8 cellular contexts compared by ENCODE assay signal in the genomic region with DNA sequence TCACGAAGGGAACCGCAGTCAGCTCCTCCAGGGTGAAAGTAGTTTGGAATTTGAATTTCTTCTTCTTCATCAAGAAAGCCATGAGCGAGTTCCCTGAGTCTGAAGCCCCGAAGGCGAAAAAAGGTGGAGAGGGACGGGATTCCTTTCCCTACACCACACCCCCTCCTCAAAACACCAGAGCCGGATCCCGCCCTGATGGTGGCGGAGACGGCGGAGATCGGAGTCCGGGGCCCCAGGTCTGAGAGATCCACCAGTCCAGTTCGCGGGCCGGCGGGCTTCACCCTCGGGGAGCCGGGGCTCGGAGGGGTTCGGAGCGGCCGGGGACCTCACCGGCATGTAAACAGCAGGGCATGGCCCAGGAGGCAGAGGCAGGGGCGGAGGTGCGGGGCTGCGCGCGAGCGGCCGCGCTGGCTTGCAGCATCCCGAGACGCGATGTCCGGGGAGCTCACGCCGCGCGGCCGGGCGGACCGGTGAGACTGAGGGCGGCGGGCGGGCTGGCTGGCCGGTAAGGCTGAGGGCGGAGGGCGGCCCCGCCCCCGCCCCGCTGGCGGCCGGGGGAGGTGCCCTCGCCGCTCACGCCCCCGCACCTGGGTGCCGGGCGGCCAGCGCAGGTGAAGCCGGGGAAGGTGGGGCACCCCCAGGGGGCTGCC. TPM values are rescaled to one million over a fixed set of nuclear protein-coding genes. Genes with fewer than 3 reads are reported as not detected.
A peak's percentile ranks its signal among the peaks of the same experiment; 100 is the strongest.
DNase-seq lines count a peak whose midpoint lies in the region; ATAC-seq and TF ChIP-seq lines count a peak whose summit lies in the region.

No MANE protein-coding gene starts in this region.

- peaks cover 12% of the 10 kb centered on the region for H3K36me3 ChIP-seq in CD8-positive, alpha-beta memory T cell (ENCODE audit: insufficient read depth, low read length)
- H3K36me3 ChIP-seq in mucosa of rectum (ENCODE audit: control insufficient read depth in 2 of 2, insufficient read depth in 2 of 2, low read length in 2 of 2): peaks cover 0 to 6% of the 10 kb centered on the region in 2 donors
- no peaks in the 10 kb centered on the region for H3K36me3 ChIP-seq in aorta (ENCODE audit: control insufficient read depth in 1 of 2, insufficient read depth in 2 of 2, low read length in 1 of 2)

- H3K4me3 Mint-ChIP-seq in CD8-positive, alpha-beta memory T cell: peak overlapping the region; percentile 95 to 99 (median 97)

- H3K27ac ChIP-seq in CD8-positive, alpha-beta memory T cell (ENCODE audit: low read depth, low read length): peak overlapping the region; percentile 68
- H3K27ac ChIP-seq in mucosa of rectum (ENCODE audit: low read depth in 2 of 2, low read length in 2 of 2) (peak overlapping the region; percentile 90 to 91), aorta (ENCODE audit: low read depth in 1 of 2, low read length in 2 of 2) (peak overlapping the region in 1 of 2 donors; percentile 43)

- H3K9ac ChIP-seq in mucosa of rectum (ENCODE audit: low read depth in 1 of 2, low read length in 2 of 2): peak overlapping the region; percentile 74 to 93

- peak overlapping the region; percentile 98 for H3K4me3 ChIP-seq in CD8-positive, alpha-beta memory T cell (ENCODE audit: low read length)
- peak overlapping the region; percentile 82 for H3K4me3 ChIP-seq in WI38 (ENCODE audit: low read depth, low read length)
- peak overlapping the region; percentile 74 to 94 for H3K4me3 ChIP-seq in mucosa of rectum (ENCODE audit: low read length in 2 of 2)
- H3K4me3 ChIP-seq in aorta (ENCODE audit: low read length in 2 of 2): peak overlapping the region; percentile 11 to 87

- peaks cover 0 to 48% (median 3%) of the 10 kb centered on the region in 3 donors for H3K36me3 Mint-ChIP-seq in CD8-positive, alpha-beta memory T cell

- WGBS in aorta, 2 donors: 0% methylated on average over 45 to 62 of the region's 62 CpGs

- H3K4me1 Mint-ChIP-seq in CD8-positive, alpha-beta memory T cell: peaks cover 45 to 61% (median 49%) of the 10 kb centered on the region in 3 donors

- no peaks in the 10 kb centered on the region for H3K9me3 ChIP-seq in CD8-positive, alpha-beta memory T cell (ENCODE audit: low read length)
- no peaks in the 10 kb centered on the region for H3K9me3 ChIP-seq in mucosa of rectum (ENCODE audit: control insufficient read depth in 2 of 2, low read length in 2 of 2)
- no peaks in the 10 kb centered on the region for H3K9me3 ChIP-seq in aorta (ENCODE audit: control insufficient read depth, low read length)

- no peaks in the 10 kb centered on the region for H3K9me3 Mint-ChIP-seq in CD8-positive, alpha-beta memory T cell

- POLR2A ChIA-PET in CD8-positive, alpha-beta memory T cell (lab: Charles Lee): interaction anchor here (0.6 to 3.6 kb wide), 11 partner anchors 8 to 88 kb away, joined by 3 to 29 read pairs (median 5); partner anchors contain the start of genes NAIF1 and SLC25A25

- intact Hi-C loops in aorta (cut with DNase I): loop anchor here in 1 of 2 donors (2.0 kb wide), 1 partner anchor 15 kb away; no protein-coding TSS in a partner anchor

- TF ChIP-seq CTCF in WI38 (IDR thresholded peaks at IDR 0.05; ENCODE audit: low read depth, low read length): no peak

- no peaks in the 10 kb centered on the region for H3K27me3 Mint-ChIP-seq in CD8-positive, alpha-beta memory T cell

- CTCF ChIA-PET in CD8-positive, alpha-beta memory T cell (lab: Charles Lee): interaction anchor here (0.7 to 13.0 kb wide), 10 partner anchors 7 to 98 kb away, joined by 3 to 186 read pairs (median 5); partner anchors contain the start of genes NAIF1 and SLC25A25

- peak; percentile 46 to 73 (median 54) for DNase-seq in CD8-positive, alpha-beta memory T cell
- DNase-seq in effector CD4-positive, alpha-beta T cell: peak; percentile 48
- peak in 1 of 2 donors; percentile 82 for DNase-seq in aorta
- DNase-seq in hepatic stellate cell (ENCODE audit: low spot score): no peak

- ATAC-seq in GM19455 (IDR thresholded peaks at IDR 0.05; ENCODE audit: unreplicated experiment): peak; percentile 25
- ATAC-seq in HG03469 (IDR thresholded peaks at IDR 0.05; ENCODE audit: unreplicated experiment): peak; percentile 19
- peak; percentile 2 for ATAC-seq in aorta (ENCODE audit: low FRiP score)

- no peaks in the 10 kb centered on the region for H3K27me3 ChIP-seq in CD8-positive, alpha-beta memory T cell (ENCODE audit: insufficient read depth, low read length, poor library complexity, severe bottlenecking)
- H3K27me3 ChIP-seq in mucosa of rectum (ENCODE audit: control insufficient read depth in 2 of 2, insufficient read depth in 2 of 2, low read length in 2 of 2) (no peaks in the 10 kb centered on the region), aorta (ENCODE audit: control insufficient read depth in 1 of 2, insufficient read depth in 2 of 2, low read length in 1 of 2) (no peaks in the 10 kb centered on the region)

- peak overlapping the region; percentile 69 to 99 (median 92) for H3K27ac Mint-ChIP-seq in CD8-positive, alpha-beta memory T cell

- peaks cover 55% of the 10 kb centered on the region for H3K4me1 ChIP-seq in CD8-positive, alpha-beta memory T cell (ENCODE audit: insufficient read depth, low read length)
- H3K4me1 ChIP-seq in mucosa of rectum (ENCODE audit: control insufficient read depth in 2 of 2, insufficient read depth in 2 of 2, low read length in 2 of 2) (peaks cover 51 to 53% of the 10 kb centered on the region in 2 donors), aorta (ENCODE audit: control insufficient read depth in 1 of 2, insufficient read depth in 2 of 2, low read length in 2 of 2) (peaks cover 0 to 7% of the 10 kb centered on the region in 2 donors)

RNA-seq across cellular contexts. Expression of gene EEIG1, which starts 0.6 kb away (rescaled TPM):
- total RNA-seq in CD8-positive, alpha-beta memory T cell: 10 to 100 TPM; 82.2 to 93.3 TPM
- polyA plus RNA-seq in CD8-positive, alpha-beta memory T cell: 167 TPM
- 10 to 100 TPM; 41.4 to 63.1 TPM for total RNA-seq in aorta
- polyA plus RNA-seq in aorta: 10 to 100 TPM in 1 of 2 donors, 1 to 10 TPM in 1; 7.9 to 22.0 TPM

RNA-seq across cellular contexts. Expression of gene DPM2, which starts 42.5 kb away (rescaled TPM):
- 10 to 100 TPM; 73.8 to 75.5 TPM for total RNA-seq in CD8-positive, alpha-beta memory T cell
- 52.2 TPM for polyA plus RNA-seq in CD8-positive, alpha-beta memory T cell
- total RNA-seq in aorta: 10 to 100 TPM; 20.0 to 26.3 TPM
- polyA plus RNA-seq in aorta: 10 to 100 TPM; 18.2 to 22.7 TPM

RNA-seq across cellular contexts. Expression of gene PIP5KL1, which starts 49.6 kb away (rescaled TPM):
- 1 to 10 TPM; 1.4 to 2.5 TPM for total RNA-seq in CD8-positive, alpha-beta memory T cell
- polyA plus RNA-seq in CD8-positive, alpha-beta memory T cell: 0.89 TPM
- 1 to 10 TPM; 3.0 TPM for total RNA-seq in aorta
- polyA plus RNA-seq in aorta: 1 to 10 TPM; 1.4 to 4.5 TPM
